In genomic region chr19:19201697-19202630, GRCh38 we compare ENCODE assay signal across 9 cellular contexts. TPM values are rescaled to one million over a fixed set of nuclear protein-coding genes. Genes with fewer than 3 reads are reported as not detected.
DNase-seq lines count a peak whose midpoint lies in the region; ATAC-seq and TF ChIP-seq lines count a peak whose summit lies in the region.
"Had no signal": no experiment of that assay in that cellular context is flagged by ENCODE, and none has a peak within 500 bp of the region (broad histone marks: within the 10 kb centered on the region; RNA-seq: fewer than 3 reads in every experiment).

No MANE protein-coding gene starts in this region.

- H4K20me1 ChIP-seq in GM23248 (ENCODE audit: insufficient read depth) = no peaks in the 10 kb centered on the region

- H3F3A ChIP-seq in GM23248 (ENCODE audit: insufficient read depth) = 0 out of 2 replicates have a peak, but pooled peaks cover 4% of the 10 kb centered on the region

- peak overlapping the region; percentile 87 for H3K9ac ChIP-seq in GM23248
- H3K9ac ChIP-seq in skeletal muscle satellite cell (ENCODE audit: low read depth, low read length) = peak overlapping the region; percentile 87

- TF ChIP-seq CTCF in foreskin fibroblast (IDR thresholded peaks at IDR 0.05; ENCODE audit: low read depth, low read length) = no peak

- DNase-seq in GM23248 (no peak), T-cell (no peak), foreskin fibroblast (no peak), midbrain (lab: John Stamatoyannopoulos, UW) (no peak)
- DNase-seq in activated CD4-positive, alpha-beta T cell treated with anti-CD3 and anti-CD28 coated beads, Interleukin-2, amount 50 U/mL, for 1 hour = no peak

- no peak overlapping the region for H3K27ac ChIP-seq in GM23248

- peak overlapping the region; percentile 90 to 91 (median 90) for H3K4me3 Mint-ChIP-seq in T-cell

- WGBS in GM23248 (ENCODE audit: low coverage in 1 of 2, low lambda C conversion rate in 2 of 2, missing lambda C conversion rate in 2 of 2), 2 experiments = 62% methylated on average over 17 to 19 of the region's 19 CpGs

- H3K4me3 ChIP-seq in GM23248 = peak overlapping the region; percentile 98
- H3K4me3 ChIP-seq in foreskin fibroblast (ENCODE audit: low read depth in 1 of 2, low read length in 2 of 2) = peak overlapping the region; percentile 67 to 76
- peak overlapping the region; percentile 83 for H3K4me3 ChIP-seq in skeletal muscle satellite cell (ENCODE audit: low read length)

- H3K9me2 ChIP-seq in GM23248 (ENCODE audit: insufficient read depth) = no peaks in the 10 kb centered on the region

- H3K27me3 ChIP-seq in GM23248 (replicated peaks; ENCODE audit: insufficient read depth) (no peaks in the 10 kb centered on the region), skeletal muscle satellite cell (ENCODE audit: control insufficient read depth, insufficient read depth, low read length) (peaks cover 6% of the 10 kb centered on the region)

- peaks cover 16% of the 10 kb centered on the region; the same call in 1 of the 2 replicates for H3K79me2 ChIP-seq in GM23248 (ENCODE audit: insufficient read depth)

- H3K27ac Mint-ChIP-seq in T-cell = peak overlapping the region; percentile 90 to 92

- peaks cover 21 to 36% (median 24%) of the 10 kb centered on the region in 3 donors for H3K4me1 Mint-ChIP-seq in T-cell

- in situ Hi-C loops in GM23248 (cut with MboI) = no loop called here

- H2AFZ ChIP-seq in GM23248 = peak overlapping the region; percentile 92; the same call in 1 of the 2 replicates

- H3K9me3 ChIP-seq in GM23248 (ENCODE audit: low read depth) = no peaks in the 10 kb centered on the region
- no peaks in the 10 kb centered on the region for H3K9me3 ChIP-seq in skeletal muscle satellite cell (replicated peaks; ENCODE audit: low read length)

- H3K9me3 Mint-ChIP-seq in T-cell = no peaks in the 10 kb centered on the region

- peak overlapping the region; percentile 96 for H3K4me2 ChIP-seq in GM23248 (ENCODE audit: unreplicated experiment)
- peak overlapping the region; percentile 99 for H3K4me2 ChIP-seq in skeletal muscle satellite cell (ENCODE audit: low read length)

- no peaks in the 10 kb centered on the region for H3K36me3 ChIP-seq in GM23248 (ENCODE audit: low read depth)
- peaks cover 35% of the 10 kb centered on the region for H3K36me3 ChIP-seq in skeletal muscle satellite cell (ENCODE audit: insufficient read depth, low read length)

- ATAC-seq in T-cell (replicated peaks in 1 of 4) (no peak), HG03039 (IDR thresholded peaks at IDR 0.05; ENCODE audit: unreplicated experiment) (no peak), HG02884 (IDR thresholded peaks at IDR 0.05; ENCODE audit: unreplicated experiment) (no peak)

- CTCF ChIA-PET in T-cell (lab: Charles Lee) = interaction anchor here in 1 of 2 donors (0.6 to 1.0 kb wide), 2 partner anchors 10 to 759 kb away, joined by 3 to 4 read pairs; partner anchors contain the start of genes BORCS8 and RFXANK

- peaks cover 9% of the 10 kb centered on the region for H3K36me3 Mint-ChIP-seq in T-cell

- no peaks in the 10 kb centered on the region for H3K27me3 Mint-ChIP-seq in T-cell

- H3K4me1 ChIP-seq in GM23248 (ENCODE audit: insufficient read depth) = 0 out of 2 replicates have a peak, but pooled peaks cover 6% of the 10 kb centered on the region
- H3K4me1 ChIP-seq in skeletal muscle satellite cell (ENCODE audit: control insufficient read depth, insufficient read depth, low read length) = peaks cover 16% of the 10 kb centered on the region

- POLR2A ChIA-PET in T-cell (lab: Charles Lee) = interaction anchor here (0.5 to 1.0 kb wide), 2 partner anchors 9 to 730 kb away, joined by 3 to 6 read pairs; no protein-coding TSS in a partner anchor

RNA-seq across cellular contexts. Expression of gene NR2C2AP, which starts 1.2 kb away (rescaled TPM):
- 14.3 and 19.5 TPM in 2 replicates for total RNA-seq in GM23248 (2014; rRNA removed; shearing (Covaris generic))
- 13.5 and 14.2 TPM in 2 replicates for polyA plus RNA-seq in GM23248 (2016; fragmentation: Nextera tagmentation; extraction: Ambion mirVana)
- total RNA-seq in T-cell = 10 to 100 TPM; 17.8 to 32.2 (median 28.6) TPM
- total RNA-seq in skeletal muscle satellite cell (2012; rRNA removed) = 8.1 and 12.9 TPM in 2 replicates

RNA-seq across cellular contexts. Expression of gene NCAN, which starts 9.8 kb away (rescaled TPM):
- not detected in 2 replicates for total RNA-seq in GM23248 (2014; rRNA removed; shearing (Covaris generic))
- polyA plus RNA-seq in GM23248 (2016; fragmentation: Nextera tagmentation; extraction: Ambion mirVana) = not detected in 2 replicates
- total RNA-seq in T-cell = under 1 TPM in 2 of 5 donors, not detected in 3; 0.03 to 0.10 TPM
- not detected in 2 replicates for total RNA-seq in skeletal muscle satellite cell (2012; rRNA removed)
- total RNA-seq: esophagus mucosa had no signal

RNA-seq across cellular contexts. Expression of gene RFXANK, which starts 9.9 kb away (rescaled TPM):
- total RNA-seq in GM23248 (2014; rRNA removed; shearing (Covaris generic)) = 30.6 and 42.6 TPM in 2 replicates
- 44.5 and 55.9 TPM in 2 replicates for polyA plus RNA-seq in GM23248 (2016; fragmentation: Nextera tagmentation; extraction: Ambion mirVana)
- 10 to 100 TPM; 63.8 to 92.8 (median 85.4) TPM for total RNA-seq in T-cell
- 52.0 and 59.4 TPM in 2 replicates for total RNA-seq in skeletal muscle satellite cell (2012; rRNA removed)

RNA-seq across cellular contexts. Expression of gene BORCS8, which starts 10.0 kb away (rescaled TPM):
- total RNA-seq in GM23248 (2014; rRNA removed; shearing (Covaris generic)) = 9.7 and 14.7 TPM in 2 replicates
- 23.1 and 24.5 TPM in 2 replicates for polyA plus RNA-seq in GM23248 (2016; fragmentation: Nextera tagmentation; extraction: Ambion mirVana)
- total RNA-seq in T-cell = 10 to 100 TPM; 16.5 to 44.3 (median 35.5) TPM
- 16.0 and 19.7 TPM in 2 replicates for total RNA-seq in skeletal muscle satellite cell (2012; rRNA removed)

RNA-seq across cellular contexts. Expression of gene MEF2B, which starts 31.9 kb away (rescaled TPM):
- total RNA-seq in GM23248 (2014; rRNA removed; shearing (Covaris generic)) = 0.22 and 0.38 TPM in 2 replicates
- polyA plus RNA-seq in GM23248 (2016; fragmentation: Nextera tagmentation; extraction: Ambion mirVana) = 0.20 and 0.33 TPM in 2 replicates
- 1 to 10 TPM; 3.3 to 6.4 (median 6.0) TPM for total RNA-seq in T-cell
- 0.25 TPM in 1 of 2 replicates, not detected in the other for total RNA-seq in skeletal muscle satellite cell (2012; rRNA removed)
